In the genomic region with DNA sequence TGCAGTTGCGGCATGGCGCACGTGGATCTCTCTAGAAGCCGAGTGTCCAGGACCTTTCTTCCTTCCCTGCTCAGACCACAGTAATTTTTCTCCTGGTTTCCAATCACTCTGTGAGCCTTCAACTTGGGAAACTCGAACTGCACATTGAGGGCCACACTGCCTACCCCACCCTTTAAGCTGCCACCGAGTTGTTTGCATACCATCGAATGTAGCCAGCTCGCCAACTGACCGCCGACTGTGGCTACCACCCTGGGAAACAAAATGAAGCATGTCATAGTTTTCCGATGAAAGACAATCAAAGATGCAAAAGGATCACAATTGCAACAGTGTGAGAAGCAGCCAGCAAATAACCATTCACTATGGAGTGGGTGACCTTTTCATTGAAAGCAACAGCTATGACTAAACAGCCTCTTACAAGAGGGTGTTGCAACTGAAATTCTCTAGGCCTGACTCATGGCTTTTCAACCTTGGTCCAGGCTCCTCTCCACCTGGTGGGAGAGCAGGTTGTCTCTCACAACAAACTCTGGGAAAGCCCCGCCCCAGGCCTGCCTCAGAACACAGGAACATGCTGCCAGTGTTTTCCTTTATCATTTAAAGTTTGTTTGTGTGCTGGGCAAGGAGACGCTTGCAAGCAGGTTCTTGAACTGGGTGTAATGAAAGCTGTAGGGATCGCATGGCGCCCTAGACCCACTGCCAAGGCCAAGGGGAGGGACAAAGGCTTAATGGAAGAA, we compare ENCODE assay signal across 9 cellular contexts.
DNase-seq lines count a peak whose midpoint lies in the region; ATAC-seq, FAIRE-seq and TF ChIP-seq lines count a peak whose summit lies in the region.
"Had no signal": no experiment of that assay in that cellular context is flagged by ENCODE, and none has a peak within 500 bp of the region (broad histone marks: within the 10 kb centered on the region; RNA-seq: fewer than 3 reads in every experiment).

No MANE protein-coding gene starts in this region.

- H3K27me3 ChIP-seq in Caco-2 (replicated peaks; ENCODE audit: control insufficient read depth, insufficient read depth, low read length) (no peaks in the 10 kb centered on the region), endothelial cell of umbilical vein (ENCODE audit: control insufficient read depth in 2 of 2, insufficient read depth in 2 of 2, low read length in 2 of 2) (no peaks in the 10 kb centered on the region), BE2C (no peaks in the 10 kb centered on the region)

- POLR2A ChIA-PET in Caco-2 (lab: Charles Lee): interaction anchor here (0.6 to 1.3 kb wide), 3 partner anchors 90 to 205 kb away, joined by 3 to 6 read pairs (median 4); no protein-coding TSS in a partner anchor
- POLR2A ChIA-PET in endothelial cell of umbilical vein (lab: Charles Lee): interaction anchor here (1.2 kb wide), 1 partner anchor 205 kb away, joined by 6 read pairs; no protein-coding TSS in a partner anchor

- CTCF ChIA-PET in Caco-2 (lab: Charles Lee) (interaction anchor here (0.9 to 1.0 kb wide), 3 partner anchors 19 to 205 kb away, joined by 3 to 4 read pairs (median 4); no protein-coding TSS in a partner anchor), endothelial cell of umbilical vein (lab: Charles Lee) (interaction anchor here (0.7 to 3.5 kb wide), 5 partner anchors 8 to 41 kb away, joined by 3 to 9 read pairs (median 3); no protein-coding TSS in a partner anchor)

- dilution Hi-C loops in endothelial cell of umbilical vein (cut with MboI; ENCODE audit: extremely low pct_ligation_motif_present, low sequenced_read_pairs): no loop called here

- peaks cover 45% of the 10 kb centered on the region for H3K4me1 ChIP-seq in Caco-2
- H3K4me1 ChIP-seq in endothelial cell of umbilical vein (ENCODE audit: control insufficient read depth, extremely low read depth, insufficient read depth, low read length): peaks cover 22% of the 10 kb centered on the region
- H3K4me1 ChIP-seq in BE2C: no peaks in the 10 kb centered on the region; the same call in 1 of the 2 replicates

- BruUV-seq in Caco-2 (replicated peaks; lab: Mats Ljungman, UMichigan) (TSS peak; percentile 85), endothelial cell of umbilical vein (replicated peaks; lab: Mats Ljungman, UMichigan) (no TSS peak)

- peak; percentile 70 for FAIRE-seq in endothelial cell of umbilical vein (lab: Jason Lieb, UNC)

- ATAC-seq in HG02840 (IDR thresholded peaks at IDR 0.05; ENCODE audit: low FRiP score, unreplicated experiment): no peak
- ATAC-seq in HG03571 (IDR thresholded peaks at IDR 0.05; ENCODE audit: unreplicated experiment): no peak

- H3K4me2 ChIP-seq in endothelial cell of umbilical vein (ENCODE audit: insufficient read depth, low read length): no peak overlapping the region

- no peak overlapping the region for H3K9ac ChIP-seq in endothelial cell of umbilical vein (replicated peaks; ENCODE audit: extremely low read depth, insufficient read depth, low read length)

- H3K4me1 Mint-ChIP-seq in Caco-2 (ENCODE audit: low read depth, unreplicated experiment): peaks cover 7% of the 10 kb centered on the region

- TF ChIP-seq CTCF in Caco-2 (IDR thresholded peaks at IDR 0.05; ENCODE audit: insufficient read depth in 1 of 2, low read depth in 1 of 2, low read length in 1 of 2, severe bottlenecking in 1 of 2, unreplicated experiment in 1 of 2): peak in 1 of 2 experiments; percentile 36
- no peak for TF ChIP-seq CTCF in endothelial cell of umbilical vein (IDR thresholded peaks at IDR 0.05; ENCODE audit: extremely low read depth in 1 of 2, insufficient read depth in 1 of 2, low read depth in 1 of 2, low read length in 2 of 2)
- no peak for TF ChIP-seq CTCF in BE2C (IDR thresholded peaks at IDR 0.05; ENCODE audit: low read depth, low read length)

- H3K27me3 Mint-ChIP-seq in Caco-2 (ENCODE audit: insufficient read depth, unreplicated experiment): no peaks in the 10 kb centered on the region

- no peak for TF ChIP-seq POLR2A in endothelial cell of umbilical vein (IDR thresholded peaks at IDR 0.05; ENCODE audit: low read depth, low read length)

- no peaks in the 10 kb centered on the region for H3K79me2 ChIP-seq in endothelial cell of umbilical vein (ENCODE audit: control insufficient read depth, insufficient read depth, low read length)

- H3K4me3 ChIP-seq in Caco-2 (ENCODE audit: low read depth, low read length) (no peak overlapping the region), endothelial cell of umbilical vein (replicated peaks in 1 of 3; ENCODE audit: insufficient read depth in 1 of 3, low read depth in 1 of 3, low read length in 3 of 3) (no peak overlapping the region), BE2C (ENCODE audit: low read depth, low read length) (no peak overlapping the region)

- DNase-seq in Caco-2 (peak; percentile 90 to 92), NCI-H2029 treated with DMSO at 0.1 percent for 48 hours (lab: John Stamatoyannopoulos, UW) (peak; percentile 48), endothelial cell of umbilical vein (ENCODE audit: low read depth, low spot score) (peak; percentile 71), non-pigmented ciliary epithelial cell (ENCODE audit: low read depth) (peak; percentile 92), BE2C (no peak)
- DNase-seq in stimulated activated naive CD4-positive, alpha-beta T cell (lab: John Stamatoyannopoulos, UW): no peak
- DNase-seq: central memory CD4-positive, alpha-beta T cell had no signal

- H3K9me3 ChIP-seq in Caco-2 (no peaks in the 10 kb centered on the region; the same call in 1 of the 2 replicates), endothelial cell of umbilical vein (replicated peaks; ENCODE audit: control insufficient read depth, insufficient read depth, low read length) (no peaks in the 10 kb centered on the region), BE2C (no peaks in the 10 kb centered on the region)

- no peaks in the 10 kb centered on the region for H3K36me3 ChIP-seq in Caco-2 (ENCODE audit: control insufficient read depth, insufficient read depth, low read length)
- no peaks in the 10 kb centered on the region for H3K36me3 ChIP-seq in endothelial cell of umbilical vein (ENCODE audit: control insufficient read depth in 2 of 2, extremely low read depth in 1 of 2, insufficient read depth in 2 of 2, low read length in 2 of 2)
- no peaks in the 10 kb centered on the region for H3K36me3 ChIP-seq in BE2C

- peaks cover 5% of the 10 kb centered on the region for H3K36me3 Mint-ChIP-seq in Caco-2 (ENCODE audit: insufficient read depth, unreplicated experiment)

- no peaks in the 10 kb centered on the region for H3K9me3 Mint-ChIP-seq in Caco-2 (ENCODE audit: unreplicated experiment)

- H3K4me3 Mint-ChIP-seq in Caco-2 (ENCODE audit: unreplicated experiment): peak overlapping the region; percentile 63

- H4K20me1 ChIP-seq in endothelial cell of umbilical vein (replicated peaks; ENCODE audit: control insufficient read depth, extremely low read depth, insufficient read depth, low read length): no peaks in the 10 kb centered on the region

- intact Hi-C loops in Caco-2 (cut with micrococcal nuclease; ENCODE audit: unreplicated experiment) (no loop called here), endothelial cell of umbilical vein (cut with micrococcal nuclease) (no loop called here)

- H3K9me1 ChIP-seq in endothelial cell of umbilical vein (replicated peaks; ENCODE audit: control insufficient read depth, extremely low read depth, insufficient read depth, low read length): no peaks in the 10 kb centered on the region

- H3K27ac ChIP-seq in endothelial cell of umbilical vein (ENCODE audit: insufficient read depth, low read depth, low read length): peak overlapping the region; percentile 70

- no peak overlapping the region for H3K27ac Mint-ChIP-seq in Caco-2 (ENCODE audit: unreplicated experiment)

- peak overlapping the region; percentile 11 for H2AFZ ChIP-seq in endothelial cell of umbilical vein (ENCODE audit: low read depth, low read length)

TF ChIP-seq in endothelial cell of umbilical vein, 7 proteins besides CTCF, POLR2A, EP300 and RAD21:
- TF ChIP-seq, protein P1, sequence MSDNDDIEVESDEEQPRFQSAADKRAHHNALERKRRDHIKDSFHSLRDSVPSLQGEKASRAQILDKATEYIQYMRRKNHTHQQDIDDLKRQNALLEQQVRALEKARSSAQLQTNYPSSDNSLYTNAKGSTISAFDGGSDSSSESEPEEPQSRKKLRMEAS (IDR thresholded peaks at IDR 0.05; ENCODE audit: insufficient read depth, insufficient read length): no peak
- TF ChIP-seq FOS (IDR thresholded peaks at IDR 0.05; ENCODE audit: borderline replicate concordance, insufficient read depth, low read length) (peak; percentile 81), JUN (IDR thresholded peaks at IDR 0.05; ENCODE audit: borderline replicate concordance, insufficient read depth, insufficient read length, low read depth) (peak; percentile 38), MYC (IDR thresholded peaks at IDR 0.05; ENCODE audit: low read depth, low read length) (no peak)

Comparison
In these comparisons a context has a peak if more than half of its experiments do, and no peak if none do; other contexts are left out.
1. DNase-seq: peak in Caco-2 (2 of 2), NCI-H2029 treated with DMSO at 0.1 percent for 48 hours (single experiment), endothelial cell of umbilical vein (single experiment) and non-pigmented ciliary epithelial cell (single experiment); none in stimulated activated naive CD4-positive, alpha-beta T cell (0 of 6) and BE2C (single experiment).